In genomic region chr7:41053830-41054229, GRCh38 we compare ENCODE assay signal across 30 cellular contexts.
DNase-seq lines count a peak whose midpoint lies in the region; ATAC-seq and TF ChIP-seq lines count a peak whose summit lies in the region.
"Had no signal": no experiment of that assay in that cellular context is flagged by ENCODE, and none has a peak within 500 bp of the region (broad histone marks: within the 10 kb centered on the region; RNA-seq: fewer than 3 reads in every experiment).

No MANE protein-coding gene starts in this region.

- H4K8ac ChIP-seq in mesenchymal stem cell (ENCODE audit: low read length) = no peak overlapping the region

- H3K36me3 ChIP-seq in endodermal cell (ENCODE audit: control insufficient read depth, insufficient read depth, low read length) = no peaks in the 10 kb centered on the region
- no peaks in the 10 kb centered on the region for H3K36me3 ChIP-seq in mesenchymal stem cell (ENCODE audit: control insufficient read depth in 1 of 2, insufficient read depth in 2 of 2, low read depth in 1 of 2, low read length in 2 of 2)
- H3K36me3 ChIP-seq in gastroesophageal sphincter = no peaks in the 10 kb centered on the region
- H3K36me3 ChIP-seq: ovary had no signal

- ATAC-seq in gastroesophageal sphincter (no peak), HG02623 (IDR thresholded peaks at IDR 0.05; ENCODE audit: unreplicated experiment) (no peak)
- ATAC-seq: effector memory CD8-positive, alpha-beta T cell; left lobe of liver; stimulated activated memory B cell treated with anti-CD40 and anti-IgM and Interleukin-4, amounts not matched to agents 10 μg/mL and 1 μg/mL and 100 μg/mL, for 72 hours; WTC11 had no signal

- peaks cover 9% of the 10 kb centered on the region for H3K9me3 Mint-ChIP-seq in endodermal cell

- H3K4me1 Mint-ChIP-seq in endodermal cell = peaks cover 19% of the 10 kb centered on the region
- H3K4me1 Mint-ChIP-seq: activated CD4-positive, alpha-beta T cell treated with anti-CD3 and anti-CD28 coated beads, Interleukin-2, amount 10 ng/mL, durations not matched to agents 7 days and 5 days; activated naive CD8-positive, alpha-beta T cell treated with anti-CD3 and anti-CD28 coated beads for 36 hours; immature natural killer cell; stimulated activated memory B cell treated with anti-CD40 and anti-IgM and Interleukin-4, amounts not matched to agents 10 μg/mL and 1 μg/mL and 100 μg/mL, for 72 hours had no signal

- no peaks in the 10 kb centered on the region for H3K79me1 ChIP-seq in mesenchymal stem cell (replicated peaks; ENCODE audit: low read length, poor library complexity, severe bottlenecking)

- H3K4me3 Mint-ChIP-seq in endodermal cell = no peak overlapping the region
- H3K4me3 Mint-ChIP-seq: activated CD4-positive, alpha-beta T cell treated with anti-CD3 and anti-CD28 coated beads, Interleukin-2, amount 10 ng/mL, durations not matched to agents 7 days and 5 days; activated naive CD8-positive, alpha-beta T cell treated with anti-CD3 and anti-CD28 coated beads for 36 hours; CD4-positive, alpha-beta T cell; effector memory CD8-positive, alpha-beta T cell; immature natural killer cell; nephron progenitor cell; stimulated activated memory B cell treated with anti-CD40 and anti-IgM and Interleukin-4, amounts not matched to agents 10 μg/mL and 1 μg/mL and 100 μg/mL, for 72 hours; WTC11 had no signal

- H2BK12ac ChIP-seq in mesenchymal stem cell (ENCODE audit: low read length in 2 of 2) = no peak overlapping the region

- H3K9me3 ChIP-seq in endodermal cell (ENCODE audit: control insufficient read depth, low read length) (peaks cover 12% of the 10 kb centered on the region), mesenchymal stem cell (ENCODE audit: control insufficient read depth, low read length) (no peaks in the 10 kb centered on the region), gastroesophageal sphincter (no peaks in the 10 kb centered on the region)
- H3K9me3 ChIP-seq: ovary had no signal

- H2BK5ac ChIP-seq in mesenchymal stem cell (ENCODE audit: low read depth, low read length, poor library complexity, severe bottlenecking) = no peak overlapping the region

- no peak overlapping the region for H3K18ac ChIP-seq in mesenchymal stem cell (ENCODE audit: low read depth in 1 of 2, low read length in 2 of 2)

- no peak overlapping the region for H3K14ac ChIP-seq in mesenchymal stem cell (ENCODE audit: low read length in 2 of 2)

- no peak for TF ChIP-seq POLR2A in gastroesophageal sphincter (IDR thresholded peaks at IDR 0.05)

- H3K36me3 Mint-ChIP-seq in endodermal cell (ENCODE audit: low read depth) = no peaks in the 10 kb centered on the region
- H3K36me3 Mint-ChIP-seq: activated naive CD8-positive, alpha-beta T cell treated with anti-CD3 and anti-CD28 coated beads for 36 hours; immature natural killer cell; stimulated activated memory B cell treated with anti-CD40 and anti-IgM and Interleukin-4, amounts not matched to agents 10 μg/mL and 1 μg/mL and 100 μg/mL, for 72 hours had no signal

- H3K9ac ChIP-seq in endodermal cell (ENCODE audit: extremely low read depth, low read length, poor library complexity, severe bottlenecking) (no peak overlapping the region), mesenchymal stem cell (ENCODE audit: low read length) (no peak overlapping the region)

- H3K23ac ChIP-seq in mesenchymal stem cell (ENCODE audit: low read length in 2 of 2) = no peak overlapping the region

- peaks cover 5% of the 10 kb centered on the region for H3K27me3 ChIP-seq in endodermal cell (ENCODE audit: control insufficient read depth, insufficient read depth, low read length, poor library complexity, severe bottlenecking)
- peaks cover 0 to 7% of the 10 kb centered on the region in 2 experiments for H3K27me3 ChIP-seq in mesenchymal stem cell (ENCODE audit: control insufficient read depth in 1 of 2, insufficient read depth in 1 of 2, low read length in 2 of 2)
- no peaks in the 10 kb centered on the region for H3K27me3 ChIP-seq in gastroesophageal sphincter
- H3K27me3 ChIP-seq: ovary had no signal

- no peak for TF ChIP-seq EP300 in gastroesophageal sphincter (IDR thresholded peaks at IDR 0.05)

- 0 out of 2 replicates have a peak, but pooled peaks have one; percentile 8 for TF ChIP-seq CTCF in AG10803 (conservative IDR thresholded peaks at IDR 0.05; ENCODE audit: low read length)
- peak; percentile 31 for TF ChIP-seq CTCF in endodermal cell (conservative IDR thresholded peaks at IDR 0.05)
- no peak for TF ChIP-seq CTCF in gastroesophageal sphincter (IDR thresholded peaks at IDR 0.05)

- 93% methylated on average over 1 of the region's 2 CpGs; no CpG with 5 or more reads in 1 of the 2 experiments for WGBS in endodermal cell (ENCODE audit: insufficient coverage in 1 of 2, insufficient read length in 1 of 2), 2 experiments
- WGBS in mesenchymal stem cell = 20% methylated on average over 1 of the region's 2 CpGs
- whole genome bisulfite sequencing in gastroesophageal sphincter (ENCODE audit: low coverage in 1 of 2), 2 donors = 83 to 90% methylated on average over 1 to 2 of the region's 2 CpGs

- H3K4me2 ChIP-seq in mesenchymal stem cell (ENCODE audit: low read length, poor library complexity, severe bottlenecking) = no peak overlapping the region

- no peak overlapping the region for H2AK5ac ChIP-seq in mesenchymal stem cell (ENCODE audit: low read length, severe bottlenecking)

- H2BK120ac ChIP-seq in mesenchymal stem cell (ENCODE audit: low read depth, low read length) = no peak overlapping the region

- no peak overlapping the region for H3K27ac Mint-ChIP-seq in endodermal cell
- H3K27ac Mint-ChIP-seq: activated CD4-positive, alpha-beta T cell treated with anti-CD3 and anti-CD28 coated beads, Interleukin-2, amount 10 ng/mL, durations not matched to agents 7 days and 5 days; activated naive CD8-positive, alpha-beta T cell treated with anti-CD3 and anti-CD28 coated beads for 36 hours; CD4-positive, alpha-beta T cell; effector memory CD8-positive, alpha-beta T cell; immature natural killer cell; nephron progenitor cell; stimulated activated memory B cell treated with anti-CD40 and anti-IgM and Interleukin-4, amounts not matched to agents 10 μg/mL and 1 μg/mL and 100 μg/mL, for 72 hours; WTC11 had no signal

- no peak overlapping the region for H4K91ac ChIP-seq in mesenchymal stem cell (ENCODE audit: low read length)

- H3K27ac ChIP-seq in endodermal cell (ENCODE audit: low read depth, low read length) = no peak overlapping the region
- H3K27ac ChIP-seq in mesenchymal stem cell (ENCODE audit: low read length, poor library complexity, severe bottlenecking) = no peak overlapping the region
- no peak overlapping the region for H3K27ac ChIP-seq in gastroesophageal sphincter
- H3K27ac ChIP-seq: ovary had no signal

- H3K4ac ChIP-seq in mesenchymal stem cell (ENCODE audit: low read depth in 1 of 2, low read length in 2 of 2) = no peak overlapping the region

- DNase-seq in AG10803 (ENCODE audit: low read depth) (peak; percentile 31), LHCN-M2 (ENCODE audit: low read depth) (peak; percentile 50), endodermal cell (no peak), mesenchymal stem cell (peak; percentile 33), NCI-H2107 (lab: John Stamatoyannopoulos, UW) (no peak)
- DNase-seq in stimulated activated CD4-positive, alpha-beta T cell treated with anti-CD3 and anti-CD28 coated beads, Interleukin-12 subunit alpha, Interleukin-12 subunit beta, amount 100 ng/mL, for 4 hours = no peak
- DNase-seq: activated CD4-positive, alpha-beta T cell treated with anti-CD3 and anti-CD28 coated beads, Interleukin-2, amount 10 ng/mL, durations not matched to agents 7 days and 5 days; activated effector memory CD4-positive, alpha-beta T cell treated with Interleukin-2 at 50 U/mL for 16 hours; activated naive CD8-positive, alpha-beta T cell treated with anti-CD3 and anti-CD28 coated beads for 36 hours; activated T-cell treated with anti-CD3 and anti-CD28 coated beads, Interleukin-2, amount 50 U/mL, for 1 hour; AML-193; aorta; caudate nucleus; CD4-positive, alpha-beta T cell; effector memory CD8-positive, alpha-beta T cell; erythroblast; H7; immature natural killer cell; NCI-H446 treated with DMSO at 0.1 percent for 48 hours; NCI-H774; nephron progenitor cell; ovary; SIG-M5; T-helper 9 cell; trophoblast cell had no signal

- no peak overlapping the region for H3K4me3 ChIP-seq in AG10803 (ENCODE audit: low read length)
- no peak overlapping the region for H3K4me3 ChIP-seq in endodermal cell (ENCODE audit: low read length)
- H3K4me3 ChIP-seq in mesenchymal stem cell (ENCODE audit: insufficient read depth in 1 of 2, low read depth in 1 of 2, low read length in 2 of 2) = no peak overlapping the region
- H3K4me3 ChIP-seq in gastroesophageal sphincter = no peak overlapping the region
- H3K4me3 ChIP-seq: ovary had no signal

- peaks cover 37% of the 10 kb centered on the region for H3K27me3 Mint-ChIP-seq in endodermal cell (ENCODE audit: insufficient read depth)
- H3K27me3 Mint-ChIP-seq: activated CD4-positive, alpha-beta T cell treated with anti-CD3 and anti-CD28 coated beads, Interleukin-2, amount 10 ng/mL, durations not matched to agents 7 days and 5 days; activated naive CD8-positive, alpha-beta T cell treated with anti-CD3 and anti-CD28 coated beads for 36 hours; CD4-positive, alpha-beta T cell; effector memory CD8-positive, alpha-beta T cell; stimulated activated memory B cell treated with anti-CD40 and anti-IgM and Interleukin-4, amounts not matched to agents 10 μg/mL and 1 μg/mL and 100 μg/mL, for 72 hours had no signal

- no peak overlapping the region for H2AFZ ChIP-seq in mesenchymal stem cell (ENCODE audit: low read depth, low read length)

- H3K4me1 ChIP-seq in endodermal cell (ENCODE audit: control insufficient read depth, insufficient read depth, low read length) (peaks cover 7% of the 10 kb centered on the region), mesenchymal stem cell (ENCODE audit: control insufficient read depth, insufficient read depth, low read depth, low read length) (no peaks in the 10 kb centered on the region), gastroesophageal sphincter (no peaks in the 10 kb centered on the region)

- H2BK15ac ChIP-seq in mesenchymal stem cell (ENCODE audit: low read depth, poor library complexity, severe bottlenecking) = no peak overlapping the region

Comparison
In these comparisons a context has a peak if more than half of its experiments do, and no peak if none do; other contexts are left out.
1. DNase-seq: peak in AG10803 (single experiment), LHCN-M2 (single experiment) and mesenchymal stem cell (single experiment); none in endodermal cell (single experiment), NCI-H2107 (single experiment) and stimulated activated CD4-positive, alpha-beta T cell treated with anti-CD3 and anti-CD28 coated beads, Interleukin-12 subunit alpha, Interleukin-12 subunit beta, amount 100 ng/mL, for 4 hours (single experiment).
2. CTCF ChIP-seq: peak in AG10803 (single experiment) and endodermal cell (single experiment); none in gastroesophageal sphincter (0 of 4).